ENCODE assay signal across 8 cellular contexts in the genomic region with DNA sequence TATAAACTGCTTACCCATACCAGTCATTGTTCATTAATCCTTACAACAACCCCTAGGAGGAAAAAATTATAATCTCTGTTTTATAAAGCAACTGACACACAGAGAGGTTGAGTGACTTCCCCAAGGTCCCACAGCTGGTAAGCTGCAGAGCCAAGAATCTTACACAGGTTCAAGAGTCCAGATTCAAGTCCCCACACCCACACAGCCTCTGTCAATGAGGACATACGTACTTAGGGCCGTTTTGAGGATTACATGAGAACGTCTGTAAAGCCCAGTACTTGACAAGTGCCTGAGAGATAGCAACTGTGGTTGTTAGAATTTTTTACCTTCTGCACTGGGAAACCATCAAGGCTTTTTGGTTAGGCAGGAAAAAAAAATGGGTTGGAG. TPM values are rescaled to one million over a fixed set of nuclear protein-coding genes. Genes with fewer than 3 reads are reported as not detected.
DNase-seq lines count a peak whose midpoint lies in the region; ATAC-seq and TF ChIP-seq lines count a peak whose summit lies in the region.

No MANE protein-coding gene starts in this region.

- POLR2A ChIA-PET in RWPE1 (lab: Yijun Ruan, JAX; ENCODE audit: low non-redundant PET) = no interaction called here

- no peaks in the 10 kb centered on the region for H3K4me1 ChIP-seq in gastrocnemius medialis

- TF ChIP-seq CTCF in RWPE1 (conservative IDR thresholded peaks at IDR 0.05; ENCODE audit: low read depth) = no peak
- TF ChIP-seq CTCF in fibroblast of pulmonary artery (IDR thresholded peaks at IDR 0.05; ENCODE audit: low read length, missing control alignments) = no peak
- TF ChIP-seq CTCF in gastrocnemius medialis (IDR thresholded peaks at IDR 0.05 in 4 of 5, conservative IDR thresholded peaks at IDR 0.05 in 1 of 5) = no peak

- H3K27ac ChIP-seq in RWPE1 (peak overlapping the region; percentile 80), gastrocnemius medialis (peak overlapping the region; percentile 51 to 68 (median 62))

- intact Hi-C loops in gastrocnemius medialis (cut with DNase I; ENCODE audit: low total_unique reads) = no loop called here

- H3K4me3 ChIP-seq in fibroblast of pulmonary artery (replicated peaks; ENCODE audit: low read depth, low read length) (peak overlapping the region; percentile 58), gastrocnemius medialis (peak overlapping the region; percentile 44 to 56 (median 52))

- ATAC-seq in gastrocnemius medialis (no peak), HG03342 (IDR thresholded peaks at IDR 0.05; ENCODE audit: unreplicated experiment) (no peak), HG02870 (IDR thresholded peaks at IDR 0.05; ENCODE audit: unreplicated experiment) (no peak)

- H3K36me3 ChIP-seq in gastrocnemius medialis = no peaks in the 10 kb centered on the region

- H3K27me3 ChIP-seq in gastrocnemius medialis = peaks cover 0 to 13% (median 0%) of the 10 kb centered on the region in 3 donors

- no peak for TF ChIP-seq POLR2A in gastrocnemius medialis (IDR thresholded peaks at IDR 0.05)

- peak; percentile 55 for DNase-seq in activated CD8-positive, alpha-beta memory T cell treated with anti-CD3 and anti-CD28 coated beads for 24 hours
- no peak for DNase-seq in activated CD8-positive, alpha-beta memory T cell treated with anti-CD3 and anti-CD28 coated beads, Interleukin-2, amount 50 U/mL, for 4 hours
- no peak for DNase-seq in RWPE1 (ENCODE audit: low spot score)
- peak; percentile 17 for DNase-seq in fibroblast of pulmonary artery (ENCODE audit: low read depth)
- DNase-seq in gastrocnemius medialis = no peak
- DNase-seq in activated effector memory CD4-positive, alpha-beta T cell treated with anti-CD3 and anti-CD28 coated beads, Interleukin-2, amount 50 U/mL, for 16 hours = no peak

- in situ Hi-C loops in gastrocnemius medialis (cut with MboI; ENCODE audit: low sequenced_read_pairs in 4 of 4) = no loop called here

- no peaks in the 10 kb centered on the region for H3K9me3 ChIP-seq in gastrocnemius medialis

- CTCF ChIA-PET in RWPE1 (lab: Yijun Ruan, JAX) = no interaction called here

RNA-seq across cellular contexts. Expression of gene SLC25A43, which starts 0.6 kb away (rescaled TPM):
- 1 to 10 TPM in 3 of 4 donors, under 1 TPM in 1; 0.87 to 2.7 (median 1.8) TPM for total RNA-seq in gastrocnemius medialis

Comparison
In these comparisons a context has a peak if more than half of its experiments do, and no peak if none do; other contexts are left out.
1. DNase-seq: peak in activated CD8-positive, alpha-beta memory T cell treated with anti-CD3 and anti-CD28 coated beads for 24 hours (single experiment) and fibroblast of pulmonary artery (single experiment); none in activated CD8-positive, alpha-beta memory T cell treated with anti-CD3 and anti-CD28 coated beads, Interleukin-2, amount 50 U/mL, for 4 hours (single experiment), RWPE1 (single experiment), gastrocnemius medialis (0 of 2) and activated effector memory CD4-positive, alpha-beta T cell treated with anti-CD3 and anti-CD28 coated beads, Interleukin-2, amount 50 U/mL, for 16 hours (single experiment).